13 cellular contexts compared by ENCODE assay signal in genomic region chr4:6776920-6777635, GRCh38. TPM values are rescaled to one million over a fixed set of nuclear protein-coding genes. Genes with fewer than 3 reads are reported as not detected.
DNase-seq lines count a peak whose midpoint lies in the region; ATAC-seq, FAIRE-seq and TF ChIP-seq lines count a peak whose summit lies in the region.
"Had no signal": no experiment of that assay in that cellular context is flagged by ENCODE, and none has a peak within 500 bp of the region (broad histone marks: within the 10 kb centered on the region; RNA-seq: fewer than 3 reads in every experiment).

No MANE protein-coding gene starts in this region.

- POLR2A ChIA-PET in endothelial cell of umbilical vein (lab: Charles Lee): no interaction called here

- CTCF ChIA-PET in activated naive CD4-positive, alpha-beta T cell treated with anti-CD3 and anti-CD28 coated beads, Interleukin-2, amount 10 ng/mL, durations not matched to agents 7 days and 5 days (lab: Charles Lee): interaction anchor here (0.9 to 2.9 kb wide), 3 partner anchors 8 to 294 kb away, joined by 3 to 26 read pairs (median 5); no protein-coding TSS in a partner anchor
- CTCF ChIA-PET in endothelial cell of umbilical vein (lab: Charles Lee): interaction anchor here (1.3 to 2.0 kb wide), 2 partner anchors 96 to 97 kb away, joined by 8 to 9 read pairs; no protein-coding TSS in a partner anchor

- dilution Hi-C loops in endothelial cell of umbilical vein (cut with MboI; ENCODE audit: extremely low pct_ligation_motif_present, low sequenced_read_pairs): no loop called here

- no peaks in the 10 kb centered on the region for H3K9me1 ChIP-seq in endothelial cell of umbilical vein (replicated peaks; ENCODE audit: control insufficient read depth, extremely low read depth, insufficient read depth, low read length)

- no peaks in the 10 kb centered on the region for H3K9me3 Mint-ChIP-seq in activated naive CD4-positive, alpha-beta T cell treated with anti-CD3 and anti-CD28 coated beads, Interleukin-2, amount 10 ng/mL, durations not matched to agents 7 days and 5 days
- no peaks in the 10 kb centered on the region for H3K9me3 Mint-ChIP-seq in stimulated activated naive CD8-positive, alpha-beta T cell treated with anti-CD3 and anti-CD28 coated beads, Interleukin-15, amount 100 ng/mL, for 72 hours

- H3K4me1 Mint-ChIP-seq in activated naive CD4-positive, alpha-beta T cell treated with anti-CD3 and anti-CD28 coated beads, Interleukin-2, amount 10 ng/mL, durations not matched to agents 7 days and 5 days: peaks cover 53% of the 10 kb centered on the region
- peaks cover 73% of the 10 kb centered on the region for H3K4me1 Mint-ChIP-seq in stimulated activated naive CD8-positive, alpha-beta T cell treated with anti-CD3 and anti-CD28 coated beads, Interleukin-15, amount 100 ng/mL, for 72 hours

- H4K20me1 ChIP-seq in OCI-LY3 (ENCODE audit: insufficient read depth, low read length) (no peaks in the 10 kb centered on the region), endothelial cell of umbilical vein (replicated peaks; ENCODE audit: control insufficient read depth, extremely low read depth, insufficient read depth, low read length) (no peaks in the 10 kb centered on the region)

- peak overlapping the region; percentile 56 for H3K4me3 ChIP-seq in OCI-LY3 (ENCODE audit: low read length)
- H3K4me3 ChIP-seq in endothelial cell of umbilical vein (replicated peaks in 1 of 3; ENCODE audit: insufficient read depth in 1 of 3, low read depth in 1 of 3, low read length in 3 of 3): no peak overlapping the region

- FAIRE-seq in endothelial cell of umbilical vein (lab: Jason Lieb, UNC): peak; percentile 78
- FAIRE-seq in H54 (lab: Jason Lieb, UNC): no peak
- FAIRE-seq in HTR-8/SVneo (lab: Jason Lieb, UNC): no peak
- FAIRE-seq: RCC 7860 had no signal

- H3K79me2 ChIP-seq in OCI-LY3 (ENCODE audit: low read length): no peaks in the 10 kb centered on the region
- no peaks in the 10 kb centered on the region for H3K79me2 ChIP-seq in endothelial cell of umbilical vein (ENCODE audit: control insufficient read depth, insufficient read depth, low read length)

- H3K9ac ChIP-seq in OCI-LY3 (ENCODE audit: low read length): peak overlapping the region; percentile 46; the same call in 1 of the 2 replicates
- no peak overlapping the region for H3K9ac ChIP-seq in endothelial cell of umbilical vein (replicated peaks; ENCODE audit: extremely low read depth, insufficient read depth, low read length)

- no peak overlapping the region for H3K4me3 Mint-ChIP-seq in activated naive CD4-positive, alpha-beta T cell treated with anti-CD3 and anti-CD28 coated beads, Interleukin-2, amount 10 ng/mL, durations not matched to agents 7 days and 5 days
- peak overlapping the region; percentile 75 to 80 for H3K4me3 Mint-ChIP-seq in stimulated activated naive CD8-positive, alpha-beta T cell treated with anti-CD3 and anti-CD28 coated beads, Interleukin-15, amount 100 ng/mL, for 72 hours

- H3K9me3 ChIP-seq in OCI-LY3 (ENCODE audit: insufficient read depth, low read length) (no peaks in the 10 kb centered on the region), endothelial cell of umbilical vein (replicated peaks; ENCODE audit: control insufficient read depth, insufficient read depth, low read length) (no peaks in the 10 kb centered on the region)

- TF ChIP-seq CTCF in OCI-LY3 (IDR thresholded peaks at IDR 0.05; ENCODE audit: low read depth, low read length) (no peak), endothelial cell of umbilical vein (IDR thresholded peaks at IDR 0.05; ENCODE audit: extremely low read depth in 1 of 2, insufficient read depth in 1 of 2, low read depth in 1 of 2, low read length in 2 of 2) (no peak)

- peak overlapping the region; percentile 26 for H3K27ac Mint-ChIP-seq in activated naive CD4-positive, alpha-beta T cell treated with anti-CD3 and anti-CD28 coated beads, Interleukin-2, amount 10 ng/mL, durations not matched to agents 7 days and 5 days
- H3K27ac Mint-ChIP-seq in stimulated activated naive CD8-positive, alpha-beta T cell treated with anti-CD3 and anti-CD28 coated beads, Interleukin-15, amount 100 ng/mL, for 72 hours: peak overlapping the region; percentile 97 to 99

- peaks cover 11% of the 10 kb centered on the region; the same call in 1 of the 2 replicates for H3K27me3 ChIP-seq in OCI-LY3 (ENCODE audit: low read depth, low read length)
- H3K27me3 ChIP-seq in endothelial cell of umbilical vein (ENCODE audit: control insufficient read depth in 2 of 2, insufficient read depth in 2 of 2, low read length in 2 of 2): peaks cover 0 to 2% of the 10 kb centered on the region in 2 experiments

- H3K4me2 ChIP-seq in OCI-LY3 (ENCODE audit: low read length) (peak overlapping the region; percentile 66), endothelial cell of umbilical vein (ENCODE audit: insufficient read depth, low read length) (no peak overlapping the region)

- H3K36me3 Mint-ChIP-seq in activated naive CD4-positive, alpha-beta T cell treated with anti-CD3 and anti-CD28 coated beads, Interleukin-2, amount 10 ng/mL, durations not matched to agents 7 days and 5 days: no peaks in the 10 kb centered on the region

- TF ChIP-seq POLR2A in endothelial cell of umbilical vein (IDR thresholded peaks at IDR 0.05; ENCODE audit: low read depth, low read length) (no peak), H54 (IDR thresholded peaks at IDR 0.05; ENCODE audit: low read depth, low read length) (no peak)

- H3K4me1 ChIP-seq in OCI-LY3 (ENCODE audit: low read length): peaks cover 40% of the 10 kb centered on the region
- peaks cover 9% of the 10 kb centered on the region for H3K4me1 ChIP-seq in endothelial cell of umbilical vein (ENCODE audit: control insufficient read depth, extremely low read depth, insufficient read depth, low read length)

- intact Hi-C loops in endothelial cell of umbilical vein (cut with micrococcal nuclease): no loop called here

- H2AFZ ChIP-seq in OCI-LY3 (ENCODE audit: low read depth, low read length): peak overlapping the region; percentile 87
- no peak overlapping the region for H2AFZ ChIP-seq in endothelial cell of umbilical vein (ENCODE audit: low read depth, low read length)

- H3K27ac ChIP-seq in OCI-LY3 (ENCODE audit: low read length): no peak overlapping the region
- H3K27ac ChIP-seq in endothelial cell of umbilical vein (ENCODE audit: insufficient read depth, low read depth, low read length): no peak overlapping the region

- no peak for DNase-seq in activated naive CD4-positive, alpha-beta T cell treated with anti-CD3 and anti-CD28 coated beads, Interleukin-2, amount 10 ng/mL, durations not matched to agents 7 days and 5 days
- no peak for DNase-seq in activated naive CD4-positive, alpha-beta T cell treated with Interleukin-2 at 50 U/mL for 16 hours
- no peak for DNase-seq in endothelial cell of umbilical vein (ENCODE audit: low read depth, low spot score)
- DNase-seq in stimulated activated naive CD8-positive, alpha-beta T cell treated with anti-CD3 and anti-CD28 coated beads, Interleukin-15, amount 100 ng/mL, for 72 hours: no peak
- DNase-seq in H54 (ENCODE audit: insufficient read length, low spot score): no peak
- DNase-seq in NCI-H2227 (lab: John Stamatoyannopoulos, UW; ENCODE audit: unreplicated experiment): no peak
- no peak for DNase-seq in HTR-8/SVneo (ENCODE audit: insufficient read length, low spot score)
- DNase-seq: H7; NCI-H748 treated with DMSO at 0.1 percent for 48 hours; retina; stimulated activated CD4-positive, alpha-beta T cell treated with anti-CD3 and anti-CD28 coated beads, Interleukin-15, amount 100 ng/mL, for 24 hours had no signal

- peak; percentile 27 for ATAC-seq in stimulated activated naive CD8-positive, alpha-beta T cell treated with anti-CD3 and anti-CD28 coated beads, Interleukin-15, amount 100 ng/mL, for 72 hours

- no TSS peak for BruUV-seq in endothelial cell of umbilical vein (replicated peaks; lab: Mats Ljungman, UMichigan)

- peaks cover 33% of the 10 kb centered on the region for H3K27me3 Mint-ChIP-seq in activated naive CD4-positive, alpha-beta T cell treated with anti-CD3 and anti-CD28 coated beads, Interleukin-2, amount 10 ng/mL, durations not matched to agents 7 days and 5 days
- H3K27me3 Mint-ChIP-seq in stimulated activated naive CD8-positive, alpha-beta T cell treated with anti-CD3 and anti-CD28 coated beads, Interleukin-15, amount 100 ng/mL, for 72 hours: no peaks in the 10 kb centered on the region

- H3K36me3 ChIP-seq in OCI-LY3 (replicated peaks; ENCODE audit: low read depth, low read length) (no peaks in the 10 kb centered on the region), endothelial cell of umbilical vein (ENCODE audit: control insufficient read depth in 2 of 2, extremely low read depth in 1 of 2, insufficient read depth in 2 of 2, low read length in 2 of 2) (no peaks in the 10 kb centered on the region)

TF ChIP-seq in endothelial cell of umbilical vein, 7 proteins besides CTCF, POLR2A, EP300 and RAD21:
- TF ChIP-seq, protein P1, sequence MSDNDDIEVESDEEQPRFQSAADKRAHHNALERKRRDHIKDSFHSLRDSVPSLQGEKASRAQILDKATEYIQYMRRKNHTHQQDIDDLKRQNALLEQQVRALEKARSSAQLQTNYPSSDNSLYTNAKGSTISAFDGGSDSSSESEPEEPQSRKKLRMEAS (IDR thresholded peaks at IDR 0.05; ENCODE audit: insufficient read depth, insufficient read length): no peak
- TF ChIP-seq GATA2 (IDR thresholded peaks at IDR 0.05; ENCODE audit: insufficient read depth, insufficient read length, low read depth, low read length) (no peak), FOS (IDR thresholded peaks at IDR 0.05; ENCODE audit: borderline replicate concordance, insufficient read depth, low read length) (no peak)

RNA-seq across cellular contexts. Expression of gene KIAA0232, which starts 5.4 kb away (rescaled TPM):
- total RNA-seq in endothelial cell of umbilical vein: 14.6 and 18.4 TPM in 2 replicates
- polyA plus RNA-seq in endothelial cell of umbilical vein: 3.9 and 5.3 TPM in 2 replicates
- polyA plus RNA-seq in endothelial cell of umbilical vein (2011; cell fraction: cytosol; rRNA removed): 4.5 and 5.1 TPM in 2 replicates
- polyA plus RNA-seq in endothelial cell of umbilical vein (2011; cell fraction: nucleus; rRNA removed): 13.1 and 14.6 TPM in 2 replicates
- polyA plus RNA-seq in endothelial cell of umbilical vein (2012): 8.8 and 9.2 TPM in 2 replicates
- polyA minus RNA-seq in endothelial cell of umbilical vein: 20.6 and 22.6 TPM in 2 replicates
- polyA minus RNA-seq in endothelial cell of umbilical vein (2011; cell fraction: cytosol; rRNA and poly(A)+ RNA removed): 7.2 TPM
- polyA minus RNA-seq in endothelial cell of umbilical vein (2011; cell fraction: nucleus; rRNA and poly(A)+ RNA removed): 17.3 and 25.5 TPM in 2 replicates
